11 cellular contexts compared by ENCODE assay signal in genomic region chr10:11698691-11699545, GRCh38. TPM values are rescaled to one million over a fixed set of nuclear protein-coding genes. Genes with fewer than 3 reads are reported as not detected.
DNase-seq lines count a peak whose midpoint lies in the region; ATAC-seq, FAIRE-seq and TF ChIP-seq lines count a peak whose summit lies in the region.
"Had no signal": no experiment of that assay in that cellular context is flagged by ENCODE, and none has a peak within 500 bp of the region (broad histone marks: within the 10 kb centered on the region; RNA-seq: fewer than 3 reads in every experiment).

No MANE protein-coding gene starts in this region.

- no peak overlapping the region for H4K8ac ChIP-seq in mesenchymal stem cell (ENCODE audit: low read length)

- H3K14ac ChIP-seq in mesenchymal stem cell (ENCODE audit: low read length in 2 of 2), result no peak overlapping the region

- H2BK120ac ChIP-seq in mesenchymal stem cell (ENCODE audit: low read depth, low read length), result no peak overlapping the region

- no peaks in the 10 kb centered on the region for H3K36me3 ChIP-seq in body of pancreas (replicated peaks in 1 of 2; ENCODE audit: insufficient read depth in 1 of 2, low read depth in 2 of 2)
- H3K36me3 ChIP-seq in mesenchymal stem cell (ENCODE audit: control insufficient read depth in 1 of 2, insufficient read depth in 2 of 2, low read depth in 1 of 2, low read length in 2 of 2), result no peaks in the 10 kb centered on the region

- intact Hi-C loops in body of pancreas (cut with DNase I), result no loop called here

- no peaks in the 10 kb centered on the region for H3K79me1 ChIP-seq in mesenchymal stem cell (replicated peaks; ENCODE audit: low read length, poor library complexity, severe bottlenecking)

- H3K27me3 ChIP-seq in body of pancreas (no peaks in the 10 kb centered on the region), mesenchymal stem cell (ENCODE audit: control insufficient read depth in 1 of 2, insufficient read depth in 1 of 2, low read length in 2 of 2) (peaks cover 0 to 12% of the 10 kb centered on the region in 2 experiments)

- H2AK5ac ChIP-seq in mesenchymal stem cell (ENCODE audit: low read length, severe bottlenecking), result no peak overlapping the region

- H3K9me3 Mint-ChIP-seq in memory B cell, result peaks cover 2% of the 10 kb centered on the region
- H3K9me3 Mint-ChIP-seq: brain had no signal

- no peak overlapping the region for H3K18ac ChIP-seq in mesenchymal stem cell (ENCODE audit: low read depth in 1 of 2, low read length in 2 of 2)

- H3K4me1 ChIP-seq in body of pancreas, result peaks cover 15% of the 10 kb centered on the region
- peaks cover 9% of the 10 kb centered on the region for H3K4me1 ChIP-seq in mesenchymal stem cell (ENCODE audit: control insufficient read depth, insufficient read depth, low read depth, low read length)

- H4K91ac ChIP-seq in mesenchymal stem cell (ENCODE audit: low read length), result no peak overlapping the region

- 48 to 50% methylated on average over 5 of the region's 5 CpGs for WGBS in body of pancreas, 2 donors
- 81% methylated on average over 4 of the region's 5 CpGs for WGBS in mesenchymal stem cell

- no peak for TF ChIP-seq CTCF in body of pancreas (IDR thresholded peaks at IDR 0.05)

- no peaks in the 10 kb centered on the region for H3K27me3 Mint-ChIP-seq in memory B cell

- H3K27ac Mint-ChIP-seq in memory B cell, result peak overlapping the region; percentile 81
- H3K27ac Mint-ChIP-seq: brain, WTC11 had no signal

- H3K36me3 Mint-ChIP-seq in memory B cell, result peaks cover 2% of the 10 kb centered on the region
- H3K36me3 Mint-ChIP-seq: brain, WTC11 had no signal

- ATAC-seq in GM18858 (IDR thresholded peaks at IDR 0.05; ENCODE audit: unreplicated experiment), result peak; percentile 88
- peak; percentile 46 for ATAC-seq in GM21825 (IDR thresholded peaks at IDR 0.05; ENCODE audit: unreplicated experiment)
- peak; percentile 47 for ATAC-seq in HG03558 (IDR thresholded peaks at IDR 0.05; ENCODE audit: extremely low read depth, unreplicated experiment)
- ATAC-seq in memory B cell (ENCODE audit: low read depth), result peak; percentile 96
- ATAC-seq in body of pancreas, result no peak
- ATAC-seq: WTC11 had no signal

- H3K4ac ChIP-seq in mesenchymal stem cell (ENCODE audit: low read depth in 1 of 2, low read length in 2 of 2), result no peak overlapping the region

- H3K4me3 ChIP-seq in body of pancreas (no peak overlapping the region), mesenchymal stem cell (ENCODE audit: insufficient read depth in 1 of 2, low read depth in 1 of 2, low read length in 2 of 2) (no peak overlapping the region)

- H3K23ac ChIP-seq in mesenchymal stem cell (ENCODE audit: low read length in 2 of 2), result no peak overlapping the region

- no peak overlapping the region for H3K4me2 ChIP-seq in mesenchymal stem cell (ENCODE audit: low read length, poor library complexity, severe bottlenecking)

- FAIRE-seq in urothelium cell line (lab: Jason Lieb, UNC), result no peak

- H3K4me1 Mint-ChIP-seq in memory B cell, result peaks cover 51% of the 10 kb centered on the region
- H3K4me1 Mint-ChIP-seq: brain, WTC11 had no signal

- no peak for TF ChIP-seq POLR2A in body of pancreas (IDR thresholded peaks at IDR 0.05)

- H2BK15ac ChIP-seq in mesenchymal stem cell (ENCODE audit: low read depth, poor library complexity, severe bottlenecking), result no peak overlapping the region

- H3K9ac ChIP-seq in mesenchymal stem cell (ENCODE audit: low read length), result no peak overlapping the region

- no peaks in the 10 kb centered on the region for H3K9me3 ChIP-seq in body of pancreas
- H3K9me3 ChIP-seq in mesenchymal stem cell (ENCODE audit: control insufficient read depth, low read length), result no peaks in the 10 kb centered on the region

- peak overlapping the region; percentile 19 for H3K4me3 Mint-ChIP-seq in memory B cell
- H3K4me3 Mint-ChIP-seq: brain, WTC11 had no signal

- no peak overlapping the region for H2AFZ ChIP-seq in mesenchymal stem cell (ENCODE audit: low read depth, low read length)

- no peak overlapping the region for H2BK5ac ChIP-seq in mesenchymal stem cell (ENCODE audit: low read depth, low read length, poor library complexity, severe bottlenecking)

- H3K27ac ChIP-seq in caudate nucleus (ENCODE audit: low read depth, low read length) (no peak overlapping the region), body of pancreas (peak overlapping the region in 2 of 4 donors; percentile 22 to 34), mesenchymal stem cell (ENCODE audit: low read length, poor library complexity, severe bottlenecking) (no peak overlapping the region)

- DNase-seq in memory B cell (ENCODE audit: low spot score in 2 of 2) (peak in 1 of 2 donors; percentile 33), caudate nucleus (lab: John Stamatoyannopoulos, UW) (no peak), body of pancreas (no peak), urothelium cell line (ENCODE audit: low spot score) (no peak), mesenchymal stem cell (no peak)
- DNase-seq: glutamatergic neuron had no signal

- no peak overlapping the region for H2BK12ac ChIP-seq in mesenchymal stem cell (ENCODE audit: low read length in 2 of 2)

RNA-seq across cellular contexts. Expression of gene ECHDC3, which starts 43.3 kb away (rescaled TPM):
- total RNA-seq in body of pancreas, result 100 to 1,000 TPM in 1 of 2 donors, 10 to 100 TPM in 1; 24.1 to 153 TPM
- 2.7 TPM for polyA plus RNA-seq in mesenchymal stem cell (2013, experiment 1 of 2)
- polyA plus RNA-seq in mesenchymal stem cell (2013, experiment 2 of 2), result 2.6 TPM
